ENCODE assay signal across 8 cellular contexts in the genomic region with DNA sequence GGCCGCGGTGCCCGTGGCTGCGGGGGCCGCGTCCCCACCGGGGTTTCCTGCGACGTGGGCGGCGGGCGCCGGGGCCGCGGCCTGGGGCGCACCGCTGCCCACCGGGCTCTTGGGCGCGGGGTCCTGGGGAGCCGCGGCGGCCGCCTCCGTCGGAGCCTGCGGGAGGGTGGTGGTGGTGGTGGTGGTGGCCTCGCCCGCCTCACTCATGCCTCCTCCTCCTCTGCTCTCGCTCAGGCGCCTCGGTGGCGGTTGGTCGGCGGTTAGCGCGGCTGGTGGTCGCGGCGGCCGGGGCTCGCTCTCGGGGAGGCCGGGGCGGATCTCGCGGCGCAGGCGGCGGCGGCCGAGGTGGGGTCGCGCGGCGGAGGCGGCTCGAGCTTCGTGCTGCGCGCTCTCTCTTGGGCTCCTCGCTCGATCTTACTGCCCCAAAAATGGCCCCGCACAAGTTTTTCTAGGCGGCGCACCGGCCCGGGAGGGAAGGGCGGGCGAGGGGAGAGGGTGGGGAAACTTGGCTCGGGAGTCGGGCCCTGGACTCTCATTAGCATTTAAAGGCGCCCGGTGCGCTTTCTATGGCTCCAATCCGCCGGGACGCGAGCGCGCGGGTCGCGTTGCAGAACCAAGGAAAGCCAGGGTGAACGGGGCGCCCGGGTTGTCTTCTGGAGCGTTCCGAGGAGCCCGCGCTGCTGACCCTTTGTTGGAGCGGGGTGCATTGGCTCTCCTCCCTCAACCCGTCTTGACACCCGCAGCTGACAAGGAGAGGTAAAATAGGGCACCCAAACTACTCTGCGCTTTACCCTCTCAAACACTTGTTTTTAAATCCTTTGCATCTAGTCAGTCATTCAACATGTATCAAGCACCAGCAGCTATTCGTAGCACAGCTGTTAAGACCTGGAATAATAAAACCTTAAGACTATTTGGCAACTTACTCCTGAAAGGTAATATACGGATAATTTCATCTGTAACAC.
DNase-seq lines count a peak whose midpoint lies in the region; ATAC-seq lines count a peak whose summit lies in the region.

A gene (minus strand): TSS at position 419 of the 962 bp plus-strand sequence. CDS start 212 bp downstream, at position 207.

- ATAC-seq in HG02938 (IDR thresholded peaks at IDR 0.05; ENCODE audit: unreplicated experiment) = peak; percentile 32

- DNase-seq in SIG-M5 treated with dmso at 0.1 percent for 504 hours (lab: John Stamatoyannopoulos, UW; ENCODE audit: unreplicated experiment) (peak; percentile 84), SIG-M5 (lab: John Stamatoyannopoulos, UW) (no peak), NCI-H510A (lab: John Stamatoyannopoulos, UW) (peak; percentile 56), epithelial cell of prostate (ENCODE audit: low read depth, low spot score) (no peak), midbrain (lab: John Stamatoyannopoulos, UW) (peak; percentile 66)
- peak; percentile 3 for DNase-seq in activated CD8-positive, alpha-beta memory T cell treated with anti-CD3 and anti-CD28 coated beads, Interleukin-2, amount 50 U/mL, for 24 hours (ENCODE audit: extremely low read depth)
- DNase-seq in stimulated activated CD8-positive, alpha-beta memory T cell treated with anti-CD3 and anti-CD28 coated beads, Interleukin-2, amount 100 ng/mL, for 48 hours (ENCODE audit: low read depth in 2 of 2) = peak; percentile 37 to 48

- peak within 1 kb of the TSS; percentile 95 for H3K27ac ChIP-seq in epithelial cell of prostate

Comparison
In these comparisons a context has a peak if more than half of its experiments do, and no peak if none do; other contexts are left out.
1. DNase-seq: peak in SIG-M5 treated with dmso at 0.1 percent for 504 hours (single experiment), NCI-H510A (single experiment), activated CD8-positive, alpha-beta memory T cell treated with anti-CD3 and anti-CD28 coated beads, Interleukin-2, amount 50 U/mL, for 24 hours (single experiment), midbrain (single experiment) and stimulated activated CD8-positive, alpha-beta memory T cell treated with anti-CD3 and anti-CD28 coated beads, Interleukin-2, amount 100 ng/mL, for 48 hours (2 of 2); none in SIG-M5 (single experiment) and epithelial cell of prostate (single experiment).